ENCODE assay signal across 8 cellular contexts in genomic region chr17:9554715-9555114, GRCh38. TPM values are rescaled to one million over a fixed set of nuclear protein-coding genes. Genes with fewer than 3 reads are reported as not detected.
DNase-seq lines count a peak whose midpoint lies in the region; ATAC-seq and TF ChIP-seq lines count a peak whose summit lies in the region.
"Not testable (repeated sequence)": the region's sequence is repeated elsewhere in the genome, so short reads cannot be mapped to it uniquely, and the experiment has no call there.

No MANE protein-coding gene starts in this region.

- CTCF ChIA-PET in Calu3 (lab: Charles Lee) = interaction anchor here (0.6 to 1.4 kb wide), 3 partner anchors 18 to 755 kb away, joined by 3 to 4 read pairs (median 3); partner anchors contain the start of gene MFSD6L
- CTCF ChIA-PET in activated naive CD4-positive, alpha-beta T cell treated with anti-CD3 and anti-CD28 coated beads, Interleukin-2, amount 10 ng/mL, durations not matched to agents 7 days and 5 days (lab: Charles Lee) = interaction anchor here (0.7 to 1.8 kb wide), 6 partner anchors 11 to 155 kb away, joined by 3 to 5 read pairs (median 4); partner anchors contain the start of genes CFAP52 and STX8

- not testable (repeated sequence) for H3K4me3 Mint-ChIP-seq in Calu3 (ENCODE audit: low read depth, unreplicated experiment); T-helper 17 cell; activated naive CD4-positive, alpha-beta T cell treated with anti-CD3 and anti-CD28 coated beads, Interleukin-2, amount 10 ng/mL, durations not matched to agents 7 days and 5 days; stimulated activated effector memory CD8-positive, alpha-beta T cell treated with anti-CD3 and anti-CD28 coated beads, Interleukin-12 subunit alpha, Interleukin-12 subunit beta, amount 100 ng/mL, for 72 hours

- not testable (repeated sequence) for H3K4me1 Mint-ChIP-seq in Calu3 (ENCODE audit: low read depth, unreplicated experiment); T-helper 17 cell; activated naive CD4-positive, alpha-beta T cell treated with anti-CD3 and anti-CD28 coated beads, Interleukin-2, amount 10 ng/mL, durations not matched to agents 7 days and 5 days; stimulated activated effector memory CD8-positive, alpha-beta T cell treated with anti-CD3 and anti-CD28 coated beads, Interleukin-12 subunit alpha, Interleukin-12 subunit beta, amount 100 ng/mL, for 72 hours

- intact Hi-C loops in Calu3 (cut with micrococcal nuclease; ENCODE audit: unreplicated experiment); mucosa of descending colon (cut with DNase I, micrococcal nuclease): not testable (repeated sequence)

- not testable (repeated sequence) for H3K9me3 ChIP-seq in T-helper 17 cell (ENCODE audit: control insufficient read depth, low read length, poor library complexity, severe bottlenecking); mucosa of descending colon

- not testable (repeated sequence) for H3K27ac Mint-ChIP-seq in Calu3 (ENCODE audit: unreplicated experiment); T-helper 17 cell; activated naive CD4-positive, alpha-beta T cell treated with anti-CD3 and anti-CD28 coated beads, Interleukin-2, amount 10 ng/mL, durations not matched to agents 7 days and 5 days; stimulated activated effector memory CD8-positive, alpha-beta T cell treated with anti-CD3 and anti-CD28 coated beads, Interleukin-12 subunit alpha, Interleukin-12 subunit beta, amount 100 ng/mL, for 72 hours

- H3K27me3 Mint-ChIP-seq in Calu3 (ENCODE audit: unreplicated experiment); T-helper 17 cell; activated naive CD4-positive, alpha-beta T cell treated with anti-CD3 and anti-CD28 coated beads, Interleukin-2, amount 10 ng/mL, durations not matched to agents 7 days and 5 days: not testable (repeated sequence)

- H3K4me1 ChIP-seq in mucosa of descending colon (ENCODE audit: low read depth) = not testable (repeated sequence)

- H3K36me3 ChIP-seq in mucosa of descending colon (ENCODE audit: low read depth) = not testable (repeated sequence)

- H3K9me3 Mint-ChIP-seq in Calu3 (ENCODE audit: low read depth, unreplicated experiment); activated naive CD4-positive, alpha-beta T cell treated with anti-CD3 and anti-CD28 coated beads, Interleukin-2, amount 10 ng/mL, durations not matched to agents 7 days and 5 days; stimulated activated effector memory CD8-positive, alpha-beta T cell treated with anti-CD3 and anti-CD28 coated beads, Interleukin-12 subunit alpha, Interleukin-12 subunit beta, amount 100 ng/mL, for 72 hours: not testable (repeated sequence)

- peak; percentile 55 for ATAC-seq in T-helper 17 cell
- peak; percentile 42 for ATAC-seq in mucosa of descending colon
- not testable (repeated sequence) for ATAC-seq in stimulated activated effector memory CD8-positive, alpha-beta T cell treated with anti-CD3 and anti-CD28 coated beads, Interleukin-12 subunit alpha, Interleukin-12 subunit beta, amount 100 ng/mL, for 72 hours

- TF ChIP-seq CTCF in Calu3 (IDR thresholded peaks at IDR 0.05; ENCODE audit: unreplicated experiment) (peak; percentile 14), HFF-Myc (IDR thresholded peaks at IDR 0.05; ENCODE audit: low read depth, low read length, missing control alignments) (peak; percentile 38), fibroblast of mammary gland (conservative IDR thresholded peaks at IDR 0.05; ENCODE audit: control insufficient read depth, insufficient read depth, low read depth, low read length) (peak; percentile 51)
- TF ChIP-seq CTCF in mucosa of descending colon (IDR thresholded peaks at IDR 0.05) = not testable (repeated sequence)

- not testable (repeated sequence) for H3K4me3 ChIP-seq in HFF-Myc (replicated peaks; ENCODE audit: low read depth, low read length); fibroblast of mammary gland (ENCODE audit: control insufficient read depth, low read depth, low read length); mucosa of descending colon

- BruUV-seq in Calu3 (replicated peaks; lab: Mats Ljungman, UMichigan) = not testable (repeated sequence)

- DNase-seq in Calu3 (peak; percentile 52), NCI-H2196 (lab: John Stamatoyannopoulos, UW; ENCODE audit: unreplicated experiment) (peak; percentile 20), T-helper 17 cell (peak in 1 of 3 donors; percentile 18), fibroblast of mammary gland (ENCODE audit: low read depth) (peak; percentile 56), mucosa of descending colon (peak in 1 of 3 donors; percentile 71)
- not testable (repeated sequence) for DNase-seq in HFF-Myc (ENCODE audit: extremely low read depth, low read depth)
- DNase-seq in activated naive CD4-positive, alpha-beta T cell treated with anti-CD3 and anti-CD28 coated beads, Interleukin-2, amount 10 ng/mL, durations not matched to agents 7 days and 5 days = peak; percentile 67
- peak; percentile 9 to 65 for DNase-seq in stimulated activated effector memory CD8-positive, alpha-beta T cell treated with anti-CD3 and anti-CD28 coated beads, Interleukin-12 subunit alpha, Interleukin-12 subunit beta, amount 100 ng/mL, for 72 hours (ENCODE audit: low spot score in 2 of 2)

- H3K36me3 Mint-ChIP-seq in Calu3 (ENCODE audit: insufficient read depth, unreplicated experiment); T-helper 17 cell (ENCODE audit: low read depth); activated naive CD4-positive, alpha-beta T cell treated with anti-CD3 and anti-CD28 coated beads, Interleukin-2, amount 10 ng/mL, durations not matched to agents 7 days and 5 days: not testable (repeated sequence)
- peaks cover 40% of the 10 kb centered on the region for H3K36me3 Mint-ChIP-seq in stimulated activated effector memory CD8-positive, alpha-beta T cell treated with anti-CD3 and anti-CD28 coated beads, Interleukin-12 subunit alpha, Interleukin-12 subunit beta, amount 100 ng/mL, for 72 hours

RNA-seq across cellular contexts. Expression of gene STX8, which starts 20.9 kb away (rescaled TPM):
- 31.6 and 32.4 TPM in 2 replicates for total RNA-seq in Calu3 (2022)
- total RNA-seq in T-helper 17 cell = 10 to 100 TPM; 66.8 to 68.8 TPM
- 10 to 100 TPM; 45.1 to 62.5 (median 54.4) TPM for total RNA-seq in mucosa of descending colon

RNA-seq across cellular contexts. Expression of gene CFAP52, which starts 21.7 kb away (rescaled TPM):
- total RNA-seq in Calu3 (2022) = not detected in 2 replicates
- not detected for total RNA-seq in T-helper 17 cell
- total RNA-seq in mucosa of descending colon = not detected
